ENCODE assay signal across 6 cellular contexts in the genomic region with DNA sequence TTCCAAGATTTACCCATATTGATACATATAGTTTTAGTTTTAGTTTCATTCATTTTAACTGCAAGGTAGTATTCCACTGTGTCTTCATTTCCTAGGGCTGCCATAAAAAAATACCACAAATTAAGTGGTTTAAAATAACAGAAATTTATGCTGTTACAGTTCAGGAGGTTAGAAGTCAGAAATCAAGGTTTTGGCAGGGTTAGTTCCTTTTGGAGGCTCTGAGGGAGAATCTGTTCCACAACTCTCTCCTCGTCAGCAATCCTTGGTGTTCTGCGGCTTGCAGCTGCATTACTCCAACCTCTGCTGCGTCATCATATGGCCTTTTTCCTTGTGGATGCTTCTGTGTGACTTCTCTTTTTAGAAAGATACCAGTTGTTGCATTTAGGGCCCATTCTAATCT.
"Had no signal": no experiment of that assay in that cellular context is flagged by ENCODE, and none has a peak within 500 bp of the region (broad histone marks: within the 10 kb centered on the region; RNA-seq: fewer than 3 reads in every experiment).

No MANE protein-coding gene starts in this region.

- H3K4me3 ChIP-seq: GM23248 had no signal

- FAIRE-seq: H54, HTR-8/SVneo had no signal

- H2AFZ ChIP-seq: GM23248 had no signal

- DNase-seq: GM23248, GOT3, H9, HCEC 1CT had no signal

- H3K27ac ChIP-seq: GM23248 had no signal

- H3K9ac ChIP-seq: GM23248 had no signal
